16 cellular contexts compared by ENCODE assay signal in genomic region chr17:61426482-61427304, GRCh38. TPM values are rescaled to one million over a fixed set of nuclear protein-coding genes. Genes with fewer than 3 reads are reported as not detected.
DNase-seq lines count a peak whose midpoint lies in the region; ATAC-seq and TF ChIP-seq lines count a peak whose summit lies in the region.
"Had no signal": no experiment of that assay in that cellular context is flagged by ENCODE, and none has a peak within 500 bp of the region (broad histone marks: within the 10 kb centered on the region; RNA-seq: fewer than 3 reads in every experiment).

No MANE protein-coding gene starts in this region.

- H3K36me3 Mint-ChIP-seq in osteocyte (ENCODE audit: unreplicated experiment), result no peaks in the 10 kb centered on the region
- H3K36me3 Mint-ChIP-seq: CD8-positive, alpha-beta T cell had no signal

- no peaks in the 10 kb centered on the region for H3K27me3 ChIP-seq in brain microvascular endothelial cell (replicated peaks)
- no peaks in the 10 kb centered on the region for H3K27me3 ChIP-seq in aorta (ENCODE audit: control insufficient read depth in 1 of 2, insufficient read depth in 2 of 2, low read length in 1 of 2)

- no peak overlapping the region for H3K27ac Mint-ChIP-seq in osteocyte (ENCODE audit: unreplicated experiment)
- H3K27ac Mint-ChIP-seq: activated CD4-positive, alpha-beta T cell treated with anti-CD3 and anti-CD28 coated beads, Interleukin-2, amount 10 ng/mL, durations not matched to agents 24 days and 14 days; CD8-positive, alpha-beta T cell had no signal

- intact Hi-C loops in aorta (cut with DNase I), result no loop called here

- H3K4me1 Mint-ChIP-seq in osteocyte (ENCODE audit: unreplicated experiment), result peaks cover 6% of the 10 kb centered on the region
- H3K4me1 Mint-ChIP-seq: activated CD4-positive, alpha-beta T cell treated with anti-CD3 and anti-CD28 coated beads, Interleukin-2, amount 10 ng/mL, durations not matched to agents 24 days and 14 days; central memory CD8-positive, alpha-beta T cell had no signal

- 85 to 87% methylated on average over 10 of the region's 10 CpGs for WGBS in aorta, 2 donors

- TF ChIP-seq CTCF in brain microvascular endothelial cell (IDR thresholded peaks at IDR 0.05; ENCODE audit: low read depth, low read length, missing control alignments), result peak; percentile 34
- TF ChIP-seq CTCF in osteocyte (IDR thresholded peaks at IDR 0.05), result no peak

- H3K4me1 ChIP-seq in aorta (ENCODE audit: control insufficient read depth in 1 of 2, insufficient read depth in 2 of 2, low read length in 2 of 2), result no peaks in the 10 kb centered on the region
- H3K4me1 ChIP-seq: heart left ventricle, left lung, psoas muscle, suprapubic skin had no signal

- H3K4me3 Mint-ChIP-seq in osteocyte (ENCODE audit: unreplicated experiment), result no peak overlapping the region
- H3K4me3 Mint-ChIP-seq: activated CD4-positive, alpha-beta T cell treated with anti-CD3 and anti-CD28 coated beads, Interleukin-2, amount 10 ng/mL, durations not matched to agents 24 days and 14 days; CD8-positive, alpha-beta T cell; central memory CD8-positive, alpha-beta T cell had no signal

- no peaks in the 10 kb centered on the region for H3K9me3 Mint-ChIP-seq in osteocyte (ENCODE audit: unreplicated experiment)
- H3K9me3 Mint-ChIP-seq: CD8-positive, alpha-beta T cell; central memory CD8-positive, alpha-beta T cell had no signal

- in situ Hi-C loops in brain microvascular endothelial cell (cut with HindIII; ENCODE audit: low pct_ligation_motif_present, low sequenced_read_pairs), result no loop called here

- H3K4me3 ChIP-seq in brain microvascular endothelial cell (ENCODE audit: low read depth, low read length), result no peak overlapping the region
- H3K4me3 ChIP-seq in aorta (ENCODE audit: low read length in 2 of 2), result no peak overlapping the region
- H3K4me3 ChIP-seq: heart left ventricle, left lung, psoas muscle, suprapubic skin had no signal

- H3K27me3 Mint-ChIP-seq in osteocyte (ENCODE audit: unreplicated experiment), result peaks cover 15% of the 10 kb centered on the region

- H3K36me3 ChIP-seq in brain microvascular endothelial cell (replicated peaks) (no peaks in the 10 kb centered on the region), aorta (ENCODE audit: control insufficient read depth in 1 of 2, insufficient read depth in 2 of 2, low read length in 1 of 2) (no peaks in the 10 kb centered on the region)
- H3K36me3 ChIP-seq: heart left ventricle, left lung, suprapubic skin had no signal

- H3K27ac ChIP-seq in brain microvascular endothelial cell, result no peak overlapping the region
- H3K27ac ChIP-seq in aorta (ENCODE audit: low read depth in 1 of 2, low read length in 2 of 2), result no peak overlapping the region
- H3K27ac ChIP-seq: heart left ventricle, left lung, psoas muscle, suprapubic skin had no signal

- no peak for ATAC-seq in aorta (ENCODE audit: low FRiP score)
- ATAC-seq in GM18519 (IDR thresholded peaks at IDR 0.05; ENCODE audit: low FRiP score, unreplicated experiment), result no peak
- ATAC-seq: CD8-positive, alpha-beta T cell; heart left ventricle; left lung; psoas muscle had no signal

- DNase-seq in Daoy (ENCODE audit: low read depth) (peak; percentile 58), LoVo (ENCODE audit: low spot score) (peak; percentile 66), brain microvascular endothelial cell (no peak), osteocyte (ENCODE audit: extremely low spot score, unreplicated experiment) (peak; percentile 19), aorta (no peak), NCI-H1105 (lab: John Stamatoyannopoulos, UW) (no peak), midbrain (lab: John Stamatoyannopoulos, UW) (no peak)
- DNase-seq: activated CD4-positive, alpha-beta T cell treated with anti-CD3 and anti-CD28 coated beads, Interleukin-2, amount 10 ng/mL, durations not matched to agents 24 days and 14 days; activated T-cell treated with anti-CD3 and anti-CD28 coated beads for 4 hours; CD8-positive, alpha-beta T cell; heart left ventricle; left lung; psoas muscle had no signal

- H3K9me3 ChIP-seq in aorta (ENCODE audit: control insufficient read depth, low read length), result no peaks in the 10 kb centered on the region
- H3K9me3 ChIP-seq: heart left ventricle, left lung, psoas muscle, suprapubic skin had no signal

RNA-seq across cellular contexts. Expression of gene TBX4, which starts 25.5 kb away (rescaled TPM):
- total RNA-seq in Daoy (2014; rRNA removed; shearing (Covaris generic)), result 0.24 TPM in 1 of 2 replicates, not detected in the other
- total RNA-seq in osteocyte, result not detected in 2 replicates
- total RNA-seq in aorta, result under 1 TPM; 0.23 to 0.27 TPM
- not detected for polyA plus RNA-seq in aorta
- total RNA-seq: activated CD4-positive, alpha-beta T cell treated with anti-CD3 and anti-CD28 coated beads, Interleukin-2, amount 10 ng/mL, durations not matched to agents 24 days and 14 days; CD8-positive, alpha-beta T cell had no signal
- polyA plus RNA-seq: psoas muscle had no signal

RNA-seq across cellular contexts. Expression of gene TBX2, which starts 27.1 kb away (rescaled TPM):
- 1.4 and 1.6 TPM in 2 replicates for total RNA-seq in Daoy (2014; rRNA removed; shearing (Covaris generic))
- 24.6 and 25.9 TPM in 2 replicates for total RNA-seq in osteocyte
- total RNA-seq in aorta, result 10 to 100 TPM; 28.9 to 42.6 TPM
- polyA plus RNA-seq in aorta, result 100 to 1,000 TPM in 1 of 2 donors, 10 to 100 TPM in 1; 11.5 to 116 TPM
- total RNA-seq: activated CD4-positive, alpha-beta T cell treated with anti-CD3 and anti-CD28 coated beads, Interleukin-2, amount 10 ng/mL, durations not matched to agents 24 days and 14 days; CD8-positive, alpha-beta T cell had no signal

Comparison
In these comparisons a context has a peak if more than half of its experiments do, and no peak if none do; other contexts are left out.
1. DNase-seq: peak in Daoy (single experiment), LoVo (single experiment) and osteocyte (single experiment); none in brain microvascular endothelial cell (single experiment), aorta (0 of 2), NCI-H1105 (single experiment) and midbrain (single experiment).